18 cellular contexts compared by ENCODE assay signal in the genomic region with DNA sequence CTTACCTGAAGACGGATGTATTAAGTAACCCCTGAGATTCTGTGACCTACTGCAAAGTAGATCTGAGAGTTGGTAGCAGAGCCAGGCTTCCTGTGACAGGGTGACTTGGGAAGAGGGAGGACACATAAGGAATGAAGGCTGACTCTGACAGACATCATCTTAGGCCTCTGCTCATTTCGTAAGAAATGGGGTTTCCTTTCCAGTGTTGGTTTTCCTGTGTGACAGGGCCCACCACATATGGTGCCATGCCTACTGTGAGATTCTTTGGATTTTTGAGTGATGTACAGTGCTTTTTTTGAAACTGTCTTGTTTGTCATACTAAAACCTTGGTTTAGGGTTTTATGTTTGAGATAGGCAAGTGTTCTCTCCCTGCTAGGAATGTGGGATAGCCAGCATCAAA.
"Had no signal": no experiment of that assay in that cellular context is flagged by ENCODE, and none has a peak within 500 bp of the region (broad histone marks: within the 10 kb centered on the region; RNA-seq: fewer than 3 reads in every experiment).

No MANE protein-coding gene starts in this region.

- H3K4me3 ChIP-seq: adrenal gland, colonic mucosa, lung, psoas muscle, right lobe of liver, spleen had no signal

- DNase-seq: activated CD4-positive, alpha-beta T cell treated with anti-CD3 and anti-CD28 coated beads, Interleukin-2, amount 10 ng/mL, durations not matched to agents 24 days and 14 days; activated naive CD4-positive, alpha-beta T cell treated with Interleukin-2 at 50 U/mL for 16 hours; activated T-cell treated with anti-CD3 and anti-CD28 coated beads, Interleukin-2, amount 50 U/mL, for 48 hours; adrenal gland; colonic mucosa; effector CD4-positive, alpha-beta T cell; foreskin melanocyte; head of caudate nucleus; left colon; naive thymus-derived CD4-positive, alpha-beta T cell; nucleus accumbens; psoas muscle; right lobe of liver; spleen; stimulated activated CD4-positive, alpha-beta T cell treated with anti-CD3 and anti-CD28 coated beads, Interleukin-1b, Interleukin-23, amount 100 ng/mL, for 48 hours; stimulated activated naive CD4-positive, alpha-beta T cell had no signal

- H3K27me3 Mint-ChIP-seq: activated CD4-positive, alpha-beta T cell treated with anti-CD3 and anti-CD28 coated beads, Interleukin-2, amount 10 ng/mL, durations not matched to agents 24 days and 14 days; naive thymus-derived CD4-positive, alpha-beta T cell; type B pancreatic cell had no signal

- ATAC-seq: left colon; naive thymus-derived CD4-positive, alpha-beta T cell; psoas muscle; right lobe of liver had no signal

- H3K9me3 Mint-ChIP-seq: activated CD4-positive, alpha-beta T cell treated with anti-CD3 and anti-CD28 coated beads, Interleukin-2, amount 10 ng/mL, durations not matched to agents 24 days and 14 days; type B pancreatic cell had no signal

- H3K27ac Mint-ChIP-seq: activated CD4-positive, alpha-beta T cell treated with anti-CD3 and anti-CD28 coated beads, Interleukin-2, amount 10 ng/mL, durations not matched to agents 24 days and 14 days; type B pancreatic cell had no signal

- H3K4me3 Mint-ChIP-seq: activated CD4-positive, alpha-beta T cell treated with anti-CD3 and anti-CD28 coated beads, Interleukin-2, amount 10 ng/mL, durations not matched to agents 24 days and 14 days; naive thymus-derived CD4-positive, alpha-beta T cell; type B pancreatic cell had no signal
